4 cellular contexts compared by ENCODE assay signal in genomic region chr16:46624862-46625261, GRCh38. TPM values are rescaled to one million over a fixed set of nuclear protein-coding genes. Genes with fewer than 3 reads are reported as not detected.
DNase-seq lines count a peak whose midpoint lies in the region; ATAC-seq, FAIRE-seq and TF ChIP-seq lines count a peak whose summit lies in the region.
"Not testable (repeated sequence)": the region's sequence is repeated elsewhere in the genome, so short reads cannot be mapped to it uniquely, and the experiment has no call there.

No MANE protein-coding gene starts in this region.

- CTCF ChIA-PET in HepG2 (lab: Yijun Ruan, JAX; ENCODE audit: low intra/inter-chr PET ratio, low total read pairs) = not testable (repeated sequence)

- H3K4me1 ChIP-seq in endodermal cell (ENCODE audit: control insufficient read depth, insufficient read depth, low read length); right lobe of liver: not testable (repeated sequence)
- peaks cover 42% of the 10 kb centered on the region for H3K4me1 ChIP-seq in HepG2 (ENCODE audit: insufficient read depth, low read length)

- H3K4me2 ChIP-seq in HepG2 (ENCODE audit: low read depth, low read length) = not testable (repeated sequence)

- 92% methylated on average over 3 of the region's 6 CpGs; no CpG with 5 or more reads in 1 of the 2 experiments for WGBS in endodermal cell (ENCODE audit: insufficient coverage in 1 of 2, insufficient read length in 1 of 2), 2 experiments
- 48% methylated on average over 4 of the region's 6 CpGs for WGBS in HepG2 (ENCODE audit: low lambda C conversion rate)
- 60% methylated on average over 1 of the region's 6 CpGs for WGBS in right lobe of liver (ENCODE audit: insufficient coverage, low coverage, low lambda C conversion rate, missing lambda C conversion rate)

- peaks cover 16% of the 10 kb centered on the region for H3K4me1 Mint-ChIP-seq in endodermal cell

- not testable (repeated sequence) for H3K9me3 ChIP-seq in endodermal cell (ENCODE audit: control insufficient read depth, low read length); HepG2 (ENCODE audit: low read length); right lobe of liver

- not testable (repeated sequence) for H3K36me3 ChIP-seq in endodermal cell (ENCODE audit: control insufficient read depth, insufficient read depth, low read length); HepG2 (replicated peaks in 1 of 2; ENCODE audit: control insufficient read depth in 1 of 2, insufficient read depth in 2 of 2, low read length in 2 of 2); right lobe of liver

- TF ChIP-seq RAD21 in HepG2 (CRISPR knock-in tag; IDR thresholded peaks at IDR 0.05) = not testable (repeated sequence)

- POLR2A ChIA-PET in HepG2 (lab: Yijun Ruan, JAX) = not testable (repeated sequence)

- TF ChIP-seq CTCF in endodermal cell (conservative IDR thresholded peaks at IDR 0.05); HepG2 (CRISPR knock-in tag; IDR thresholded peaks at IDR 0.05); right lobe of liver (IDR thresholded peaks at IDR 0.05): not testable (repeated sequence)

- H3K27me3 ChIP-seq in endodermal cell (ENCODE audit: control insufficient read depth, insufficient read depth, low read length, poor library complexity, severe bottlenecking); HepG2 (ENCODE audit: control insufficient read depth in 1 of 2, insufficient read depth in 2 of 2, low read length in 2 of 2); right lobe of liver: not testable (repeated sequence)

- not testable (repeated sequence) for H3K4me3 ChIP-seq in endodermal cell (ENCODE audit: low read length); HepG2 (replicated peaks in 1 of 3; ENCODE audit: insufficient read depth in 1 of 3, low read depth in 2 of 3, low read length in 3 of 3); right lobe of liver

- H3K9ac ChIP-seq in endodermal cell (ENCODE audit: extremely low read depth, low read length, poor library complexity, severe bottlenecking); HepG2 (ENCODE audit: insufficient read depth, low read depth, low read length): not testable (repeated sequence)

- intact Hi-C loops in HepG2 (cut with micrococcal nuclease; ENCODE audit: unreplicated experiment); right lobe of liver (cut with DNase I): not testable (repeated sequence)

- not testable (repeated sequence) for H3K4me3 Mint-ChIP-seq in endodermal cell

- H3K79me2 ChIP-seq in HepG2 (ENCODE audit: insufficient read depth, low read length) = peaks cover 13% of the 10 kb centered on the region

- FAIRE-seq in HepG2 (lab: Jason Lieb, UNC) = not testable (repeated sequence)

- TF ChIP-seq EP300 in HepG2 (IDR thresholded peaks at IDR 0.05; ENCODE audit: low read depth in 2 of 2, low read length in 2 of 2); HepG2 (CRISPR knock-in tag; IDR thresholded peaks at IDR 0.05; ENCODE audit: borderline replicate concordance): not testable (repeated sequence)

- not testable (repeated sequence) for H3K27ac Mint-ChIP-seq in endodermal cell

- H2AFZ ChIP-seq in HepG2 (ENCODE audit: low read length) = not testable (repeated sequence)

- H3K9me3 Mint-ChIP-seq in endodermal cell = not testable (repeated sequence)

- not testable (repeated sequence) for H3K36me3 Mint-ChIP-seq in endodermal cell (ENCODE audit: low read depth)

- not testable (repeated sequence) for H3K27me3 Mint-ChIP-seq in endodermal cell (ENCODE audit: insufficient read depth)

- not testable (repeated sequence) for TF ChIP-seq POLR2A in HepG2 (IDR thresholded peaks at IDR 0.05; ENCODE audit: insufficient read depth in 1 of 2, low read depth in 2 of 2, low read length in 2 of 2); right lobe of liver (IDR thresholded peaks at IDR 0.05)

- not testable (repeated sequence) for BruUV-seq in HepG2 (replicated peaks; lab: Mats Ljungman, UMichigan)

- H4K20me1 ChIP-seq in HepG2 (ENCODE audit: insufficient read depth, low read length) = not testable (repeated sequence)

- ATAC-seq in left lobe of liver (peak; percentile 59), HepG2 (peak; percentile 22), right lobe of liver (peak; percentile 2 to 19 (median 11))

- in situ Hi-C loops in HepG2 (cut with HindIII; ENCODE audit: extremely low pct_ligation_motif_present, low pct_unique_long_range_greater_than_20kb) = not testable (repeated sequence)

- DNase-seq in endodermal cell = peak; percentile 23
- DNase-seq in left lobe of liver (ENCODE audit: low spot score); HepG2 (ENCODE audit: low spot score); right lobe of liver: not testable (repeated sequence)

- H3K27ac ChIP-seq in endodermal cell (ENCODE audit: low read depth, low read length); HepG2 (ENCODE audit: extremely low read length, insufficient read depth, low read length); right lobe of liver: not testable (repeated sequence)

RNA-seq across cellular contexts. Expression of gene SHCBP1, which starts 3.7 kb away (rescaled TPM):
- total RNA-seq in endodermal cell (10 to 100 TPM; 15.1 to 17.2 TPM), left lobe of liver (not detected), HepG2 (2016; rRNA removed; fragmentation: Illumina TruSeq; extraction: Trizol) (33.0 and 48.9 TPM in 2 replicates), right lobe of liver (under 1 TPM in 5 of 6 experiments, not detected in 1; 0.18 to 0.93 (median 0.66) TPM)
- 13.9 TPM for polyA plus RNA-seq in endodermal cell (2013, experiment 1 of 2)
- polyA plus RNA-seq in endodermal cell (2013, experiment 2 of 2) = 14.2 TPM
- 5.0 and 6.1 TPM in 2 replicates for total RNA-seq in HepG2 (2016; cell fraction: cytosol; rRNA removed; fragmentation: Illumina TruSeq; extraction: Trizol; ENCODE audit: low read depth)
- total RNA-seq in HepG2 (2016; cell fraction: insoluble cytoplasmic fraction; rRNA removed; fragmentation: Illumina TruSeq; extraction: Trizol) = 32.4 and 47.2 TPM in 2 replicates
- total RNA-seq in HepG2 (2016; cell fraction: membrane; rRNA removed; fragmentation: Illumina TruSeq; extraction: Trizol) = 10.4 and 12.6 TPM in 2 replicates
- 27.5 and 30.0 TPM in 2 replicates for total RNA-seq in HepG2 (2016; cell fraction: nucleus; rRNA removed; fragmentation: Illumina TruSeq; extraction: Trizol)
- 8.2 and 15.7 TPM in 2 replicates for polyA plus RNA-seq in HepG2 (2011; rRNA removed)
- polyA plus RNA-seq in HepG2 (2011; cell fraction: cytosol; rRNA removed) = 6.5 and 7.0 TPM in 2 replicates
- polyA plus RNA-seq in HepG2 (2011; cell fraction: nucleus; rRNA removed) = 6.7 and 7.0 TPM in 2 replicates
- 5.5 and 12.5 TPM in 2 replicates for polyA plus RNA-seq in HepG2 (2012)
- polyA plus RNA-seq in HepG2 (2016; cell fraction: cytosol; fragmentation: Illumina TruSeq; extraction: Trizol; ENCODE audit: low read depth) = 8.0 and 8.7 TPM in 2 replicates
- 46.5 and 49.0 TPM in 2 replicates for polyA plus RNA-seq in HepG2 (2016; cell fraction: insoluble cytoplasmic fraction; fragmentation: Illumina TruSeq; extraction: Trizol; ENCODE audit: low read depth)
- 11.0 and 11.6 TPM in 2 replicates for polyA plus RNA-seq in HepG2 (2016; cell fraction: membrane; fragmentation: Illumina TruSeq; extraction: Trizol; ENCODE audit: low read depth)
- 29.0 and 34.9 TPM in 2 replicates for polyA plus RNA-seq in HepG2 (2016; cell fraction: nucleus; fragmentation: Illumina TruSeq; extraction: Trizol; ENCODE audit: insufficient read depth, low read depth)
- polyA minus RNA-seq in HepG2 (2011; rRNA and poly(A)+ RNA removed; ENCODE audit: low replicate concordance) = 16.5 and 44.1 TPM in 2 replicates
- polyA minus RNA-seq in HepG2 (2011; cell fraction: cytosol; rRNA and poly(A)+ RNA removed) = 10.4 and 13.5 TPM in 2 replicates
- polyA minus RNA-seq in HepG2 (2011; cell fraction: nucleus; rRNA and poly(A)+ RNA removed) = 16.2 and 22.8 TPM in 2 replicates
